Comparison of ENCODE assay signal across 1 cellular context in the genomic region with DNA sequence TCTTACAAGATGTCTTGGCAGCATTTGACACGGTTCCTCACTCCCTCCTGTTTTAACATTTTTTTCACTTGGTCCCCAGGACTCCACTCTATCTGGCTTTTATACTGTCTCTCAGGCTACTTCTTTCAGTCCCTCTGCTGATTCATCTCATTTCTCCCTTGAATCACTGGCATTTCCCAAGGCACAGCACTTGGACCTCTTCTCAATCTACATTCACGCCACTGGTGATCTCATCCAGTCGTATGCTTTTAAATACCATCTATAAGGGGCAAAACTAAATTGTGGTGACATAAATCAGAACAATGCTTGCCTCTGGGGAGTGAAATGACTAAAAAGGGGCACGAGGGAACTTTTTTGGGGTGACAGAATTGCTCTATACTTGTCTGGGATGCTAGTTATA.
TF ChIP-seq lines count a peak whose summit lies in the region.

No MANE protein-coding gene starts in this region.

TF ChIP-seq in HepG2, 621 proteins besides CTCF, POLR2A, EP300 and RAD21:
- TF ChIP-seq, protein P1, sequence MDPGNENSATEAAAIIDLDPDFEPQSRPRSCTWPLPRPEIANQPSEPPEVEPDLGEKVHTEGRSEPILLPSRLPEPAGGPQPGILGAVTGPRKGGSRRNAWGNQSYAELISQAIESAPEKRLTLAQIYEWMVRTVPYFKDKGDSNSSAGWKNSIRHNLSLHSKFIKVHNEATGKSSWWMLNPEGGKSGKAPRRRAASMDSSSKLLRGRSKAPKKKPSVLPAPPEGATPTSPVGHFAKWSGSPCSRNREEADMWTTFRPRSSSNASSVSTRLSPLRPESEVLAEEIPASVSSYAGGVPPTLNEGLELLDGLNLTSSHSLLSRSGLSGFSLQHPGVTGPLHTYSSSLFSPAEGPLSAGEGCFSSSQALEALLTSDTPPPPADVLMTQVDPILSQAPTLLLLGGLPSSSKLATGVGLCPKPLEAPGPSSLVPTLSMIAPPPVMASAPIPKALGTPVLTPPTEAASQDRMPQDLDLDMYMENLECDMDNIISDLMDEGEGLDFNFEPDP (CRISPR knock-in tag; conservative IDR thresholded peaks at IDR 0.05), result no peak
- TF ChIP-seq MBD4 (IDR thresholded peaks at IDR 0.05; ENCODE audit: borderline replicate concordance, low read length) (no peak), ZNF547 (CRISPR knock-in tag; IDR thresholded peaks at IDR 0.05) (no peak), ZNF546 (CRISPR knock-in tag; conservative IDR thresholded peaks at IDR 0.05) (no peak), SIN3A (IDR thresholded peaks at IDR 0.05; ENCODE audit: borderline replicate concordance, low read depth, low read length) (no peak), ZMYM2 (CRISPR knock-in tag; IDR thresholded peaks at IDR 0.05) (no peak), FOSL1 (CRISPR knock-in tag; IDR thresholded peaks at IDR 0.05; ENCODE audit: borderline replicate concordance) (no peak), RARA (CRISPR knock-in tag; IDR thresholded peaks at IDR 0.05) (no peak)
- TF ChIP-seq, protein P2, sequence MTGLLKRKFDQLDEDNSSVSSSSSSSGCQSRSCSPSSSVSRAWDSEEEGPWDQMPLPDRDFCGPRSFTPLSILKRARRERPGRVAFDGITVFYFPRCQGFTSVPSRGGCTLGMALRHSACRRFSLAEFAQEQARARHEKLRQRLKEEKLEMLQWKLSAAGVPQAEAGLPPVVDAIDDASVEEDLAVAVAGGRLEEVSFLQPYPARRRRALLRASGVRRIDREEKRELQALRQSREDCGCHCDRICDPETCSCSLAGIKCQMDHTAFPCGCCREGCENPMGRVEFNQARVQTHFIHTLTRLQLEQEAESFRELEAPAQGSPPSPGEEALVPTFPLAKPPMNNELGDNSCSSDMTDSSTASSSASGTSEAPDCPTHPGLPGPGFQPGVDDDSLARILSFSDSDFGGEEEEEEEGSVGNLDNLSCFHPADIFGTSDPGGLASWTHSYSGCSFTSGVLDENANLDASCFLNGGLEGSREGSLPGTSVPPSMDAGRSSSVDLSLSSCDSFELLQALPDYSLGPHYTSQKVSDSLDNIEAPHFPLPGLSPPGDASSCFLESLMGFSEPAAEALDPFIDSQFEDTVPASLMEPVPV (CRISPR knock-in tag; IDR thresholded peaks at IDR 0.05), result no peak
- TF ChIP-seq, protein P3, sequence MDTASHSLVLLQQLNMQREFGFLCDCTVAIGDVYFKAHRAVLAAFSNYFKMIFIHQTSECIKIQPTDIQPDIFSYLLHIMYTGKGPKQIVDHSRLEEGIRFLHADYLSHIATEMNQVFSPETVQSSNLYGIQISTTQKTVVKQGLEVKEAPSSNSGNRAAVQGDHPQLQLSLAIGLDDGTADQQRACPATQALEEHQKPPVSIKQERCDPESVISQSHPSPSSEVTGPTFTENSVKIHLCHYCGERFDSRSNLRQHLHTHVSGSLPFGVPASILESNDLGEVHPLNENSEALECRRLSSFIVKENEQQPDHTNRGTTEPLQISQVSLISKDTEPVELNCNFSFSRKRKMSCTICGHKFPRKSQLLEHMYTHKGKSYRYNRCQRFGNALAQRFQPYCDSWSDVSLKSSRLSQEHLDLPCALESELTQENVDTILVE (CRISPR knock-in tag; IDR thresholded peaks at IDR 0.05), result no peak
- TF ChIP-seq, protein P4, sequence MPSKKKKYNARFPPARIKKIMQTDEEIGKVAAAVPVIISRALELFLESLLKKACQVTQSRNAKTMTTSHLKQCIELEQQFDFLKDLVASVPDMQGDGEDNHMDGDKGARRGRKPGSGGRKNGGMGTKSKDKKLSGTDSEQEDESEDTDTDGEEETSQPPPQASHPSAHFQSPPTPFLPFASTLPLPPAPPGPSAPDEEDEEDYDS (CRISPR knock-in tag; IDR thresholded peaks at IDR 0.05), result no peak
